Comparison of ENCODE assay signal across 11 cellular contexts in genomic region chr1:83641206-83641658, GRCh38.
A peak's percentile ranks its signal among the peaks of the same experiment; 100 is the strongest.
DNase-seq lines count a peak whose midpoint lies in the region; ATAC-seq and TF ChIP-seq lines count a peak whose summit lies in the region.
"Had no signal": no experiment of that assay in that cellular context is flagged by ENCODE, and none has a peak within 500 bp of the region (broad histone marks: within the 10 kb centered on the region; RNA-seq: fewer than 3 reads in every experiment).

No MANE protein-coding gene starts in this region.

- no CpG with 5 or more reads among the region's 5 CpGs for WGBS in mesendoderm (ENCODE audit: extremely low coverage, insufficient coverage, low lambda C conversion rate)

- no peak overlapping the region for H3K18ac ChIP-seq in mesendoderm (ENCODE audit: low read length)

- H3K36me3 Mint-ChIP-seq in activated naive CD8-positive, alpha-beta T cell treated with anti-CD3 and anti-CD28 coated beads for 36 hours: no peaks in the 10 kb centered on the region
- H3K36me3 Mint-ChIP-seq in activated naive CD8-positive, alpha-beta T cell treated with anti-CD3 and anti-CD28 coated beads, Interleukin-2, amount 50 U/mL, for 24 hours (ENCODE audit: low read depth): peaks cover 1% of the 10 kb centered on the region
- H3K36me3 Mint-ChIP-seq in activated T-cell treated with anti-CD3 and anti-CD28 coated beads, Interleukin-2, amount 50 U/mL, for 4 hours (ENCODE audit: insufficient read depth): no peaks in the 10 kb centered on the region
- H3K36me3 Mint-ChIP-seq: CD14-positive monocyte, IgD-negative memory B cell had no signal

- no peak for ATAC-seq in activated naive CD8-positive, alpha-beta T cell treated with anti-CD3 and anti-CD28 coated beads, Interleukin-2, amount 50 U/mL, for 24 hours
- no peak for ATAC-seq in activated T-cell treated with anti-CD3 and anti-CD28 coated beads, Interleukin-2, amount 50 U/mL, for 4 hours
- ATAC-seq: effector memory CD8-positive, alpha-beta T cell had no signal

- no peak overlapping the region for H4K5ac ChIP-seq in mesendoderm (ENCODE audit: low read length)

- no peak overlapping the region for H3K9ac ChIP-seq in mesendoderm (ENCODE audit: low read length)

- H3K79me1 ChIP-seq in mesendoderm (ENCODE audit: low read length): no peaks in the 10 kb centered on the region

- no peaks in the 10 kb centered on the region for H3K9me3 Mint-ChIP-seq in activated naive CD8-positive, alpha-beta T cell treated with anti-CD3 and anti-CD28 coated beads for 36 hours
- no peaks in the 10 kb centered on the region for H3K9me3 Mint-ChIP-seq in activated naive CD8-positive, alpha-beta T cell treated with anti-CD3 and anti-CD28 coated beads, Interleukin-2, amount 50 U/mL, for 24 hours
- no peaks in the 10 kb centered on the region for H3K9me3 Mint-ChIP-seq in activated T-cell treated with anti-CD3 and anti-CD28 coated beads, Interleukin-2, amount 50 U/mL, for 4 hours

- H3K9me3 ChIP-seq in uterus: no peaks in the 10 kb centered on the region

- no peak overlapping the region for H2BK5ac ChIP-seq in mesendoderm (ENCODE audit: low read length)

- H3K23ac ChIP-seq in mesendoderm (ENCODE audit: low read length): no peak overlapping the region

- H3K4me1 ChIP-seq in mesendoderm (ENCODE audit: control insufficient read depth, low read depth, low read length): no peaks in the 10 kb centered on the region
- H3K4me1 ChIP-seq in uterus: no peaks in the 10 kb centered on the region

- no peaks in the 10 kb centered on the region for H3K79me2 ChIP-seq in mesendoderm (ENCODE audit: control insufficient read depth, insufficient read depth, low read length)

- no peaks in the 10 kb centered on the region for H3K27me3 Mint-ChIP-seq in activated naive CD8-positive, alpha-beta T cell treated with anti-CD3 and anti-CD28 coated beads for 36 hours
- H3K27me3 Mint-ChIP-seq in activated naive CD8-positive, alpha-beta T cell treated with anti-CD3 and anti-CD28 coated beads, Interleukin-2, amount 50 U/mL, for 24 hours: no peaks in the 10 kb centered on the region
- H3K27me3 Mint-ChIP-seq in activated T-cell treated with anti-CD3 and anti-CD28 coated beads, Interleukin-2, amount 50 U/mL, for 4 hours (ENCODE audit: low read depth): no peaks in the 10 kb centered on the region
- H3K27me3 Mint-ChIP-seq: effector memory CD8-positive, alpha-beta T cell had no signal

- H4K8ac ChIP-seq in mesendoderm (ENCODE audit: low read depth, low read length): no peak overlapping the region

- no peak overlapping the region for H3K4ac ChIP-seq in mesendoderm (ENCODE audit: low read depth, low read length)

- intact Hi-C loops in uterus (cut with DNase I; ENCODE audit: low total_unique reads): no loop called here

- no peaks in the 10 kb centered on the region for H3K36me3 ChIP-seq in mesendoderm (ENCODE audit: control insufficient read depth, insufficient read depth, low read length)
- H3K36me3 ChIP-seq in uterus: no peaks in the 10 kb centered on the region
- no peaks in the 10 kb centered on the region for H3K36me3 ChIP-seq in brain microvascular endothelial cell (replicated peaks)

- no peak overlapping the region for H2BK120ac ChIP-seq in mesendoderm (ENCODE audit: low read depth, low read length)

- H3K4me3 ChIP-seq in mesendoderm (ENCODE audit: low read length) (no peak overlapping the region), uterus (peak overlapping the region in 1 of 2 donors; percentile 12), brain microvascular endothelial cell (ENCODE audit: low read depth, low read length) (no peak overlapping the region)

- no peak for TF ChIP-seq POLR2A in uterus (IDR thresholded peaks at IDR 0.05)

- H2AK5ac ChIP-seq in mesendoderm (ENCODE audit: low read length): no peak overlapping the region

- DNase-seq in activated naive CD8-positive, alpha-beta T cell treated with anti-CD3 and anti-CD28 coated beads for 36 hours: no peak
- no peak for DNase-seq in activated naive CD8-positive, alpha-beta T cell treated with anti-CD3 and anti-CD28 coated beads, Interleukin-2, amount 50 U/mL, for 24 hours
- peak; percentile 32 for DNase-seq in dedifferentiated amniotic fluid mesenchymal stem cell (ENCODE audit: extremely low spot score)
- DNase-seq in mesendoderm: peak; percentile 11
- peak in 1 of 2 donors; percentile 16 for DNase-seq in uterus
- no peak for DNase-seq in brain microvascular endothelial cell
- DNase-seq in NCI-H1105 treated with DMSO at 0.1 percent for 48 hours (lab: John Stamatoyannopoulos, UW): no peak
- DNase-seq in activated T-cell treated with anti-CD3 and anti-CD28 coated beads, Interleukin-2, amount 50 U/mL, for 4 hours: no peak
- DNase-seq: effector memory CD8-positive, alpha-beta T cell had no signal

- H3K27ac Mint-ChIP-seq in activated naive CD8-positive, alpha-beta T cell treated with anti-CD3 and anti-CD28 coated beads for 36 hours: no peak overlapping the region
- no peak overlapping the region for H3K27ac Mint-ChIP-seq in activated naive CD8-positive, alpha-beta T cell treated with anti-CD3 and anti-CD28 coated beads, Interleukin-2, amount 50 U/mL, for 24 hours
- H3K27ac Mint-ChIP-seq: CD14-positive monocyte; effector memory CD8-positive, alpha-beta T cell; IgD-negative memory B cell had no signal

- no peak overlapping the region for H2BK15ac ChIP-seq in mesendoderm (replicated peaks; ENCODE audit: low read depth)

- no peak overlapping the region for H3K4me2 ChIP-seq in mesendoderm (ENCODE audit: low read length)

- H3K27ac ChIP-seq in mesendoderm (ENCODE audit: low read depth, low read length) (no peak overlapping the region), uterus (peak overlapping the region; percentile 54 to 81), brain microvascular endothelial cell (no peak overlapping the region)

- H3K4me1 Mint-ChIP-seq in activated naive CD8-positive, alpha-beta T cell treated with anti-CD3 and anti-CD28 coated beads for 36 hours: peaks cover 9% of the 10 kb centered on the region
- peaks cover 3% of the 10 kb centered on the region for H3K4me1 Mint-ChIP-seq in activated naive CD8-positive, alpha-beta T cell treated with anti-CD3 and anti-CD28 coated beads, Interleukin-2, amount 50 U/mL, for 24 hours
- H3K4me1 Mint-ChIP-seq in activated T-cell treated with anti-CD3 and anti-CD28 coated beads, Interleukin-2, amount 50 U/mL, for 4 hours (ENCODE audit: low read depth): peaks cover 3% of the 10 kb centered on the region
- H3K4me1 Mint-ChIP-seq: CD14-positive monocyte had no signal

- H3K56ac ChIP-seq in mesendoderm (ENCODE audit: low read length): no peak overlapping the region

- H3K27me3 ChIP-seq in mesendoderm (ENCODE audit: insufficient read depth, low read length, poor library complexity): no peaks in the 10 kb centered on the region
- H3K27me3 ChIP-seq in uterus: no peaks in the 10 kb centered on the region
- H3K27me3 ChIP-seq in brain microvascular endothelial cell (replicated peaks): no peaks in the 10 kb centered on the region

- in situ Hi-C loops in brain microvascular endothelial cell (cut with HindIII; ENCODE audit: low pct_ligation_motif_present, low sequenced_read_pairs): no loop called here

- peak overlapping the region; percentile 19 for H3K4me3 Mint-ChIP-seq in activated naive CD8-positive, alpha-beta T cell treated with anti-CD3 and anti-CD28 coated beads for 36 hours
- no peak overlapping the region for H3K4me3 Mint-ChIP-seq in activated naive CD8-positive, alpha-beta T cell treated with anti-CD3 and anti-CD28 coated beads, Interleukin-2, amount 50 U/mL, for 24 hours
- H3K4me3 Mint-ChIP-seq in activated T-cell treated with anti-CD3 and anti-CD28 coated beads, Interleukin-2, amount 50 U/mL, for 4 hours: no peak overlapping the region
- H3K4me3 Mint-ChIP-seq: CD14-positive monocyte; effector memory CD8-positive, alpha-beta T cell; IgD-negative memory B cell had no signal

- no peak for TF ChIP-seq CTCF in uterus (IDR thresholded peaks at IDR 0.05)
- no peak for TF ChIP-seq CTCF in brain microvascular endothelial cell (IDR thresholded peaks at IDR 0.05; ENCODE audit: low read depth, low read length, missing control alignments)

Comparison
In these comparisons a context has a peak if more than half of its experiments do, and no peak if none do; other contexts are left out.
1. DNase-seq: peak in dedifferentiated amniotic fluid mesenchymal stem cell (single experiment) and mesendoderm (single experiment); none in activated naive CD8-positive, alpha-beta T cell treated with anti-CD3 and anti-CD28 coated beads for 36 hours (single experiment), activated naive CD8-positive, alpha-beta T cell treated with anti-CD3 and anti-CD28 coated beads, Interleukin-2, amount 50 U/mL, for 24 hours (single experiment), brain microvascular endothelial cell (single experiment), NCI-H1105 treated with DMSO at 0.1 percent for 48 hours (single experiment) and activated T-cell treated with anti-CD3 and anti-CD28 coated beads, Interleukin-2, amount 50 U/mL, for 4 hours (single experiment).
2. H3K27ac ChIP-seq: peak in uterus (2 of 2); none in mesendoderm (single experiment) and brain microvascular endothelial cell (single experiment).